ENCODE assay signal across 11 cellular contexts in genomic region chr6:149130093-149130872, GRCh38.
DNase-seq lines count a peak whose midpoint lies in the region; ATAC-seq and TF ChIP-seq lines count a peak whose summit lies in the region.
"Had no signal": no experiment of that assay in that cellular context is flagged by ENCODE, and none has a peak within 500 bp of the region (broad histone marks: within the 10 kb centered on the region; RNA-seq: fewer than 3 reads in every experiment).

No MANE protein-coding gene starts in this region.

- no peak overlapping the region for H2AFZ ChIP-seq in GM23248

- peak; percentile 18 for DNase-seq in GM23248
- no peak for DNase-seq in endothelial cell (ENCODE audit: low spot score)
- DNase-seq in effector CD8-positive, alpha-beta T cell (lab: John Stamatoyannopoulos, UW) = no peak
- no peak for DNase-seq in stimulated activated CD4-positive, alpha-beta T cell treated with anti-CD3 and anti-CD28 coated beads, Interleukin-15, amount 100 ng/mL, for 24 hours
- DNase-seq in NOMO-1 treated with DMSO at 0.1 percent for 48 hours (lab: John Stamatoyannopoulos, UW; ENCODE audit: unreplicated experiment) = no peak
- DNase-seq: amygdala, head of caudate nucleus had no signal

- no peaks in the 10 kb centered on the region for H3K36me3 ChIP-seq in BLaER1 treated with 17β-estradiol and CSF1 and Interleukin-3, amounts not matched to agents 10 nM and 100 nM
- H3K36me3 ChIP-seq in GM23248 (ENCODE audit: low read depth) = no peaks in the 10 kb centered on the region

- no peaks in the 10 kb centered on the region for H3K9me2 ChIP-seq in GM23248 (ENCODE audit: insufficient read depth)

- no peak for ATAC-seq in HG03196 (IDR thresholded peaks at IDR 0.05; ENCODE audit: unreplicated experiment)

- H3K9me3 Mint-ChIP-seq in endothelial cell (ENCODE audit: unreplicated experiment) (no peaks in the 10 kb centered on the region), nephron (peaks cover 2% of the 10 kb centered on the region)

- H3K27ac Mint-ChIP-seq in endothelial cell (ENCODE audit: unreplicated experiment) (peak overlapping the region; percentile 92), nephron (peak overlapping the region; percentile 54 to 84 (median 76))

- no peaks in the 10 kb centered on the region for H3K36me3 Mint-ChIP-seq in endothelial cell (ENCODE audit: low read depth, unreplicated experiment)
- H3K36me3 Mint-ChIP-seq in nephron (ENCODE audit: low read depth) = no peaks in the 10 kb centered on the region
- H3K36me3 Mint-ChIP-seq: memory B cell had no signal

- H3K9me3 ChIP-seq in BLaER1 treated with 17β-estradiol and CSF1 and Interleukin-3, amounts not matched to agents 10 nM and 100 nM (replicated peaks in 1 of 11) = peaks cover 0 to 42% (median 18%) of the 10 kb centered on the region in 11 experiments; a peak in 14 of 22 replicates
- H3K9me3 ChIP-seq in GM23248 (ENCODE audit: low read depth) = no peaks in the 10 kb centered on the region

- H3F3A ChIP-seq in GM23248 (ENCODE audit: insufficient read depth) = peaks cover 27% of the 10 kb centered on the region

- H3K27me3 ChIP-seq in BLaER1 treated with 17β-estradiol and CSF1 and Interleukin-3, amounts not matched to agents 10 nM and 100 nM = no peaks in the 10 kb centered on the region
- H3K27me3 ChIP-seq in GM23248 (replicated peaks; ENCODE audit: insufficient read depth) = no peaks in the 10 kb centered on the region

- WGBS in GM23248 (ENCODE audit: low coverage in 1 of 2, low lambda C conversion rate in 2 of 2, missing lambda C conversion rate in 2 of 2), 2 experiments = 45 to 52% methylated on average over 8 of the region's 8 CpGs

- H3K79me2 ChIP-seq in GM23248 (ENCODE audit: insufficient read depth) = no peaks in the 10 kb centered on the region

- in situ Hi-C loops in GM23248 (cut with MboI) = no loop called here

- H3K4me1 Mint-ChIP-seq in endothelial cell (ENCODE audit: unreplicated experiment) (peaks cover 49% of the 10 kb centered on the region), nephron (peaks cover 28% of the 10 kb centered on the region)

- H3K4me3 Mint-ChIP-seq in endothelial cell (ENCODE audit: unreplicated experiment) (no peak overlapping the region), nephron (no peak overlapping the region)
- H3K4me3 Mint-ChIP-seq: memory B cell had no signal

- H3K4me1 ChIP-seq in BLaER1 treated with 17β-estradiol and CSF1 and Interleukin-3, amounts not matched to agents 10 nM and 100 nM = peaks cover 41 to 56% (median 48%) of the 10 kb centered on the region in 10 experiments
- peaks cover 23% of the 10 kb centered on the region for H3K4me1 ChIP-seq in GM23248 (ENCODE audit: insufficient read depth)

- H3K27ac ChIP-seq in BLaER1 treated with 17β-estradiol and CSF1 and Interleukin-3, amounts not matched to agents 10 nM and 100 nM = peak overlapping the region in 10 of 11 experiments; percentile 13 to 89 (median 84); a peak in 19 of 22 replicates
- H3K27ac ChIP-seq in GM23248 = peak overlapping the region; percentile 31; the same call in 1 of the 2 replicates

- TF ChIP-seq CTCF in endothelial cell (IDR thresholded peaks at IDR 0.05; ENCODE audit: unreplicated experiment) (no peak), nephron (IDR thresholded peaks at IDR 0.05; ENCODE audit: unreplicated experiment in 3 of 3) (no peak)

- peaks cover 10% of the 10 kb centered on the region for H3K27me3 Mint-ChIP-seq in endothelial cell (ENCODE audit: unreplicated experiment)
- H3K27me3 Mint-ChIP-seq in nephron (ENCODE audit: low read depth) = peaks cover 9% of the 10 kb centered on the region
- H3K27me3 Mint-ChIP-seq: memory B cell had no signal

- peak overlapping the region; percentile 57 to 82 (median 70) for H3K4me2 ChIP-seq in BLaER1 treated with 17β-estradiol and CSF1 and Interleukin-3, amounts not matched to agents 10 nM and 100 nM
- H3K4me2 ChIP-seq in GM23248 (ENCODE audit: unreplicated experiment) = no peak overlapping the region

- H4K20me1 ChIP-seq in BLaER1 treated with 17β-estradiol and CSF1 and Interleukin-3, amounts not matched to agents 10 nM and 100 nM = no peaks in the 10 kb centered on the region
- H4K20me1 ChIP-seq in GM23248 (ENCODE audit: insufficient read depth) = no peaks in the 10 kb centered on the region

- no peak overlapping the region for H3K4me3 ChIP-seq in BLaER1 treated with 17β-estradiol and CSF1 and Interleukin-3, amounts not matched to agents 10 nM and 100 nM
- no peak overlapping the region for H3K4me3 ChIP-seq in GM23248

- peak overlapping the region in 7 of 11 experiments; percentile 19 to 71 (median 52); a peak in 12 of 22 replicates for H3K9ac ChIP-seq in BLaER1 treated with 17β-estradiol and CSF1 and Interleukin-3, amounts not matched to agents 10 nM and 100 nM
- no peak overlapping the region for H3K9ac ChIP-seq in GM23248
